In genomic region chr4:183558873-183559272, GRCh38 we compare ENCODE assay signal across 15 cellular contexts. TPM values are rescaled to one million over a fixed set of nuclear protein-coding genes. Genes with fewer than 3 reads are reported as not detected.
DNase-seq lines count a peak whose midpoint lies in the region; ATAC-seq, FAIRE-seq and TF ChIP-seq lines count a peak whose summit lies in the region.
"Had no signal": no experiment of that assay in that cellular context is flagged by ENCODE, and none has a peak within 500 bp of the region (broad histone marks: within the 10 kb centered on the region; RNA-seq: fewer than 3 reads in every experiment).

No MANE protein-coding gene starts in this region.

- no peak overlapping the region for H2BK120ac ChIP-seq in mesendoderm (ENCODE audit: low read depth, low read length)

- no peak for TF ChIP-seq EP300 in K562 (IDR thresholded peaks at IDR 0.05; ENCODE audit: low read length)

- H4K8ac ChIP-seq in mesendoderm (ENCODE audit: low read depth, low read length): no peak overlapping the region

- H3K36me3 ChIP-seq in HEK293 (ENCODE audit: control insufficient read depth in 2 of 2, insufficient read depth in 1 of 2, low read length in 2 of 2) (no peaks in the 10 kb centered on the region), K562 (ENCODE audit: control insufficient read depth, insufficient read depth, low read length) (no peaks in the 10 kb centered on the region), mesendoderm (ENCODE audit: control insufficient read depth, insufficient read depth, low read length) (no peaks in the 10 kb centered on the region), heart right ventricle (no peaks in the 10 kb centered on the region), left ventricle myocardium inferior (no peaks in the 10 kb centered on the region)
- H3K36me3 ChIP-seq: HAP-1 had no signal

- H2BK5ac ChIP-seq in mesendoderm (ENCODE audit: low read length): no peak overlapping the region

- no peak overlapping the region for H3K4ac ChIP-seq in mesendoderm (ENCODE audit: low read depth, low read length)

- CTCF ChIA-PET in HEK293 (lab: Yijun Ruan, JAX) (no interaction called here), K562 (lab: Yijun Ruan, JAX; ENCODE audit: low intra/inter-chr PET ratio) (no interaction called here)

- H3K9ac ChIP-seq in K562 (ENCODE audit: insufficient read depth in 1 of 2, low read depth in 2 of 2, low read length in 2 of 2) (no peak overlapping the region), mesendoderm (ENCODE audit: low read length) (no peak overlapping the region)

- H3K9me3 ChIP-seq in HEK293 (ENCODE audit: control insufficient read depth, insufficient read depth, low read depth, low read length): no peaks in the 10 kb centered on the region
- no peaks in the 10 kb centered on the region for H3K9me3 ChIP-seq in K562 (replicated peaks; ENCODE audit: control insufficient read depth, insufficient read depth, low read depth, low read length)
- H3K9me3 ChIP-seq in heart right ventricle: no peaks in the 10 kb centered on the region
- no peaks in the 10 kb centered on the region for H3K9me3 ChIP-seq in left ventricle myocardium inferior (replicated peaks)
- H3K9me3 ChIP-seq: Caco-2, HAP-1 had no signal

- in situ Hi-C loops in K562 (cut with MboI): no loop called here

- 0 out of 3 replicates have a peak, but pooled peaks have one; percentile 38 for ATAC-seq in K562
- no peak for ATAC-seq in heart right ventricle

- H2AK5ac ChIP-seq in mesendoderm (ENCODE audit: low read length): no peak overlapping the region

- no peaks in the 10 kb centered on the region for H3K9me1 ChIP-seq in K562 (ENCODE audit: control insufficient read depth, insufficient read depth, low read length)

- H3K4me3 ChIP-seq in HEK293 (ENCODE audit: low read depth, low read length) (no peak overlapping the region), K562 (no peak overlapping the region), mesendoderm (ENCODE audit: low read length) (no peak overlapping the region), heart right ventricle (no peak overlapping the region), left ventricle myocardium inferior (no peak overlapping the region)
- H3K4me3 ChIP-seq: HAP-1 had no signal

- no peak overlapping the region for H2AFZ ChIP-seq in K562 (ENCODE audit: low read depth, low read length)

- no peak overlapping the region for H3K18ac ChIP-seq in mesendoderm (ENCODE audit: low read length)

- H3K23ac ChIP-seq in mesendoderm (ENCODE audit: low read length): no peak overlapping the region

- no peak for DNase-seq in K562 (ENCODE audit: extremely low read depth in 1 of 4, low spot score in 3 of 4)
- DNase-seq in mesendoderm: peak; percentile 49
- no peak for DNase-seq in heart right ventricle
- DNase-seq in HUDEP-2 (lab: John Stamatoyannopoulos, UW; ENCODE audit: unreplicated experiment in 76 of 76): no peak
- no peak for DNase-seq in left ventricle myocardium inferior
- no peak for DNase-seq in DMS153 treated with DMSO at 0.1 percent for 48 hours (lab: John Stamatoyannopoulos, UW; ENCODE audit: unreplicated experiment)
- DNase-seq: ACHN; Caco-2; CD4-positive, alpha-beta T cell; DMS79; GDM1 had no signal

- H3K27me3 ChIP-seq in K562 (ENCODE audit: control insufficient read depth in 2 of 2, insufficient read depth in 2 of 2, low read length in 2 of 2) (peaks cover 11 to 26% of the 10 kb centered on the region in 2 experiments; a peak in 4 of 5 replicates), mesendoderm (ENCODE audit: insufficient read depth, low read length, poor library complexity) (no peaks in the 10 kb centered on the region), heart right ventricle (peaks cover 0 to 5% (median 0%) of the 10 kb centered on the region in 7 donors), left ventricle myocardium inferior (ENCODE audit: low read depth) (peaks cover 41% of the 10 kb centered on the region)

- no peak overlapping the region for H3K27ac ChIP-seq in HEK293 (ENCODE audit: extremely low read depth, low read depth, low read length)
- H3K27ac ChIP-seq in K562 (ENCODE audit: extremely low read depth, low read depth, low read length): no peak overlapping the region
- H3K27ac ChIP-seq in mesendoderm (ENCODE audit: low read depth, low read length): no peak overlapping the region
- no peak overlapping the region for H3K27ac ChIP-seq in heart right ventricle
- no peak overlapping the region for H3K27ac ChIP-seq in left ventricle myocardium inferior (replicated peaks)
- H3K27ac ChIP-seq: C4-2B had no signal

- 10% methylated on average over 12 of the region's 12 CpGs for WGBS in K562 (ENCODE audit: insufficient coverage, low coverage, missing lambda C conversion rate)
- WGBS in mesendoderm (ENCODE audit: extremely low coverage, insufficient coverage, low lambda C conversion rate): no CpG with 5 or more reads among the region's 12 CpGs
- WGBS in heart right ventricle, 2 donors: 50 to 53% methylated on average over 12 of the region's 12 CpGs

- H3K56ac ChIP-seq in mesendoderm (ENCODE audit: low read length): no peak overlapping the region

- POLR2A ChIA-PET in HEK293 (lab: Yijun Ruan, JAX): no interaction called here
- POLR2A ChIA-PET in K562 (lab: Yijun Ruan, JAX): no interaction called here

- no peaks in the 10 kb centered on the region for H3K4me1 ChIP-seq in HEK293 (ENCODE audit: control insufficient read depth, insufficient read depth, low read length)
- H3K4me1 ChIP-seq in K562 (replicated peaks in 1 of 2; ENCODE audit: control insufficient read depth in 2 of 2, insufficient read depth in 2 of 2, low read length in 2 of 2): no peaks in the 10 kb centered on the region
- no peaks in the 10 kb centered on the region for H3K4me1 ChIP-seq in mesendoderm (ENCODE audit: control insufficient read depth, low read depth, low read length)
- no peaks in the 10 kb centered on the region for H3K4me1 ChIP-seq in heart right ventricle
- no peaks in the 10 kb centered on the region for H3K4me1 ChIP-seq in left ventricle myocardium inferior
- H3K4me1 ChIP-seq: Caco-2 had no signal

- H4K20me1 ChIP-seq in K562 (replicated peaks; ENCODE audit: control insufficient read depth, insufficient read depth, low read length): no peaks in the 10 kb centered on the region; the same call in 1 of the 2 replicates

- H3K79me1 ChIP-seq in mesendoderm (ENCODE audit: low read length): no peaks in the 10 kb centered on the region

- H4K5ac ChIP-seq in mesendoderm (ENCODE audit: low read length): no peak overlapping the region

- no peak overlapping the region for H3K4me2 ChIP-seq in K562 (ENCODE audit: insufficient read depth, low read length)
- no peak overlapping the region for H3K4me2 ChIP-seq in mesendoderm (ENCODE audit: low read length)

- no peaks in the 10 kb centered on the region for H3K79me2 ChIP-seq in K562 (ENCODE audit: control insufficient read depth, insufficient read depth, low read length)
- no peaks in the 10 kb centered on the region for H3K79me2 ChIP-seq in mesendoderm (ENCODE audit: control insufficient read depth, insufficient read depth, low read length)

- H2BK15ac ChIP-seq in mesendoderm (replicated peaks; ENCODE audit: low read depth): no peak overlapping the region

- TF ChIP-seq POLR2A in K562 (conservative IDR thresholded peaks at IDR 0.05): no peak

- FAIRE-seq in K562 (lab: Jason Lieb, UNC): no peak
- FAIRE-seq: A204.1 had no signal

- TF ChIP-seq CTCF in HEK293 (tag by site-specific recombination; IDR thresholded peaks at IDR 0.05) (no peak), K562 (IDR thresholded peaks at IDR 0.05 in 2 of 3, conservative IDR thresholded peaks at IDR 0.05 in 1 of 3; ENCODE audit: insufficient read depth in 2 of 3, low read depth in 1 of 3, low read length in 3 of 3) (no peak), heart right ventricle (IDR thresholded peaks at IDR 0.05) (no peak), left ventricle myocardium inferior (IDR thresholded peaks at IDR 0.05; ENCODE audit: borderline replicate concordance) (no peak)

- intact Hi-C loops in K562 (cut with micrococcal nuclease): no loop called here
- intact Hi-C loops in heart right ventricle (cut with DNase I): no loop called here
- intact Hi-C loops in left ventricle myocardium inferior (cut with micrococcal nuclease): no loop called here

- BruUV-seq in K562 (replicated peaks; lab: Mats Ljungman, UMichigan): no TSS peak

- TF ChIP-seq RAD21 in K562 (CRISPR knock-in tag; conservative IDR thresholded peaks at IDR 0.05 in 1 of 2, IDR thresholded peaks at IDR 0.05 in 1 of 2): no peak

TF ChIP-seq in HEK293, 187 proteins besides CTCF, POLR2A, EP300 and RAD21 (continues in another document):
- no peak for TF ChIP-seq GLI2 (tag by site-specific recombination; IDR thresholded peaks at IDR 0.05; ENCODE audit: borderline replicate concordance, low read depth)
- TF ChIP-seq TRIM28 (IDR thresholded peaks at IDR 0.05; ENCODE audit: borderline replicate concordance, low read length): peak; percentile 69; the same call in 1 of the 2 replicates
- no peak for TF ChIP-seq KLF1 (tag by site-specific recombination; IDR thresholded peaks at IDR 0.05)

TF ChIP-seq in K562, 482 proteins besides CTCF, POLR2A, EP300 and RAD21 (continues in another document):
- no peak for TF ChIP-seq HCFC1 (IDR thresholded peaks at IDR 0.05; ENCODE audit: low read depth, low read length)

RNA-seq across cellular contexts. Expression of gene ING2, which starts 54.0 kb away (rescaled TPM):
- 1.8 and 14.2 TPM in 2 replicates for total RNA-seq in K562 (2011; cell fraction: chromatin; rRNA removed; ENCODE audit: low replicate concordance)
- 2.3 and 2.8 TPM in 2 replicates for total RNA-seq in K562 (2011; cell fraction: nucleolus; rRNA removed)
- total RNA-seq in K562 (2011; cell fraction: nucleoplasm; rRNA removed): 5.6 and 6.2 TPM in 2 replicates
- total RNA-seq in K562 (2014; rRNA removed) (12.4 and 12.5 TPM in 2 replicates), K562 (2014; rRNA removed; fragmentation: Illumina TruSeq; extraction: Trizol) (13.8 and 15.1 TPM in 2 replicates), K562 (2015; rRNA removed; fragmentation: Illumina TruSeq; extraction: Trizol) (16.9 and 17.5 TPM in 2 replicates), K562 (2021) (8.7 and 10.0 TPM in 2 replicates), heart right ventricle (1 to 10 TPM; 4.0 to 8.2 (median 5.2) TPM), left ventricle myocardium inferior (5.9 TPM)
- polyA plus RNA-seq in K562 (2011; rRNA removed) (8.3 and 9.5 TPM in 2 replicates), K562 (2014; fragmentation: Illumina TruSeq; extraction: Trizol) (18.0 and 21.4 TPM in 2 replicates), K562 (2014; fragmentation: Nextera tagmentation; extraction: Ambion mirVana) (1 to 10 TPM; 2.9 to 4.2 TPM), K562 (2014; rRNA removed) (12.5 and 18.6 TPM in 2 replicates), heart right ventricle (1 to 10 TPM; 1.7 to 8.6 TPM)
- 2.9 and 3.8 TPM in 2 replicates for polyA plus RNA-seq in K562 (2011; cell fraction: cytosol; rRNA removed)
- polyA plus RNA-seq in K562 (2011; cell fraction: nucleus; rRNA removed): 3.5 and 4.5 TPM in 2 replicates
- polyA plus RNA-seq in K562 (2012): 10.9 and 14.7 TPM in 2 replicates
- polyA minus RNA-seq in K562 (2011; rRNA and poly(A)+ RNA removed): 4.5 and 7.3 TPM in 2 replicates
- 2.9 and 4.9 TPM in 2 replicates for polyA minus RNA-seq in K562 (2011; cell fraction: cytosol; rRNA and poly(A)+ RNA removed)
- 2.4 and 6.7 TPM in 2 replicates for polyA minus RNA-seq in K562 (2011; cell fraction: nucleus; rRNA and poly(A)+ RNA removed)
- polyA plus RNA-seq in mesendoderm (2013, experiment 1 of 2): 17.0 TPM
- polyA plus RNA-seq in mesendoderm (2013, experiment 2 of 2): 19.0 TPM

Comparison
In these comparisons a context has a peak if more than half of its experiments do, and no peak if none do; other contexts are left out.
1. Of the 44 proteins assayed by ChIP-seq in both K562 and HEK293: peak only in K562: none; only in HEK293: TRIM28; in both: none; in neither: 43.